Comparison of ENCODE assay signal across 1 cellular context in the genomic region with DNA sequence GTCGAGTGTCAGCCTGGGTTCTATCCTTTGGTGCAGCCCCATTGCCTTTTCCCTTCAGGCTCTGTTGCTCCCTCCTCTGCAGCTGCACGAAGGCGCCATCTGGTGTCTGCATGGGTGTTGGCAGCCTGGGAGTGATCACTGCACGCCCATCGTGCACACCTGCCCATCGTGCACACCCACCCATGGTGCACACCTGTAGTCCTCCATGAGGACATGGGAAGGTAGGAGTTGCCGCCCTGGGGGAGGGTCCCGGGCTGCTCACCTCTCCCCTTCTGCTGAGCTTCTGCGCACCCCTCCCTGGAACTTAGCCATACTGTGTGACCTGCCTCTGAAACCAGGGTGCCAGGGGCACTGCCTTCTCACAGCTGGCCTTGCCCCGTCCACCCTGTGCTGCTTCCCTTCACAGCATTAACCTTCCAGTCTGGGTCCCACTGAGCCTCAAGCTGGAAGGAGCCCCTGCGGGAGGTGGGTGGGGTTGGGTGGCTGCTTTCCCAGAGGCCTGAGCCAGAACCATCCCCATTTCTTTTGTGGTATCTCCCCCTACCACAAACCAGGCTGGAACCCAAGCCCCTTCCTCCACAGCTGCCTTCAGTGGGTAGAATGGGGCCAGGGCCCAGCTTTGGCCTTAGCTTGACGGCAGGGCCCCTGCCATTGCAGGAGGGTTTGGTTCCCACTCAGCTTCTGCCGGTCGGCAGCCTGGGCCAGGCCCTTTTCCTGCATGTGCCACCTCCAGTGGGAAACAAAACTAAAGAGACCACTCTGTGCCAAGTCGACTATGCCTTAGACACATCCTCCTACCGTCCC.
A peak's percentile ranks its signal among the peaks of the same experiment; 100 is the strongest.
TF ChIP-seq lines count a peak whose summit lies in the region.

No MANE protein-coding gene starts in this region.

TF ChIP-seq in HepG2, 621 proteins besides CTCF, POLR2A, EP300 and RAD21 (continued from another document and continues in another):
- TF ChIP-seq, protein P1, sequence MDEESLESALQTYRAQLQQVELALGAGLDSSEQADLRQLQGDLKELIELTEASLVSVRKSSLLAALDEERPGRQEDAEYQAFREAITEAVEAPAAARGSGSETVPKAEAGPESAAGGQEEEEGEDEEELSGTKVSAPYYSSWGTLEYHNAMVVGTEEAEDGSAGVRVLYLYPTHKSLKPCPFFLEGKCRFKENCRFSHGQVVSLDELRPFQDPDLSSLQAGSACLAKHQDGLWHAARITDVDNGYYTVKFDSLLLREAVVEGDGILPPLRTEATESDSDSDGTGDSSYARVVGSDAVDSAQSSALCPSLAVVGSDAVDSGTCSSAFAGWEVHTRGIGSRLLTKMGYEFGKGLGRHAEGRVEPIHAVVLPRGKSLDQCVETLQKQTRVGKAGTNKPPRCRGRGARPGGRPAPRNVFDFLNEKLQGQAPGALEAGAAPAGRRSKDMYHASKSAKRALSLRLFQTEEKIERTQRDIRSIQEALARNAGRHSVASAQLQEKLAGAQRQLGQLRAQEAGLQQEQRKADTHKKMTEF (CRISPR knock-in tag; IDR thresholded peaks at IDR 0.05) = 0 out of 2 replicates have a peak, but pooled peaks have one; percentile 25
- TF ChIP-seq ZNF350 (CRISPR knock-in tag; IDR thresholded peaks at IDR 0.05; ENCODE audit: borderline replicate concordance, low read depth) (peak; percentile 52), HNRNPLL (IDR thresholded peaks at IDR 0.05; ENCODE audit: low read depth, low read length, poor library complexity, severe bottlenecking) (peak; percentile 19), ZNF672 (CRISPR knock-in tag; IDR thresholded peaks at IDR 0.05) (peak; percentile 51; the same call in 1 of the 2 replicates), RARA (CRISPR knock-in tag; IDR thresholded peaks at IDR 0.05) (0 out of 2 replicates have a peak, but pooled peaks have one; percentile 17), CBX5 (CRISPR knock-in tag; IDR thresholded peaks at IDR 0.05; ENCODE audit: borderline replicate concordance) (peak; percentile 55; the same call in 1 of the 2 replicates), BRCA1 (CRISPR knock-in tag; IDR thresholded peaks at IDR 0.05) (no peak), HNF4A (CRISPR knock-in tag; IDR thresholded peaks at IDR 0.05) (no peak), RAD51 (IDR thresholded peaks at IDR 0.05; ENCODE audit: borderline replicate concordance) (no peak), CREB1 (IDR thresholded peaks at IDR 0.05) (no peak), CREB1 (CRISPR knock-in tag; IDR thresholded peaks at IDR 0.05) (no peak), HNF4G (IDR thresholded peaks at IDR 0.05; ENCODE audit: borderline replicate concordance, low read depth, low read length) (no peak), HNF4G (CRISPR knock-in tag; IDR thresholded peaks at IDR 0.05; ENCODE audit: borderline replicate concordance, low read depth) (peak; percentile 32; the same call in 1 of the 2 replicates), ZNF367 (CRISPR knock-in tag; IDR thresholded peaks at IDR 0.05; ENCODE audit: borderline replicate concordance) (no peak), FOXO1 (CRISPR knock-in tag; IDR thresholded peaks at IDR 0.05) (peak; percentile 48; the same call in 1 of the 2 replicates), ZBTB38 (CRISPR knock-in tag; IDR thresholded peaks at IDR 0.05) (peak; percentile 40; the same call in 1 of the 2 replicates), STAG1 (CRISPR knock-in tag; IDR thresholded peaks at IDR 0.05) (peak; percentile 98), FOXA1 (IDR thresholded peaks at IDR 0.05) (no peak), FOXA1 (CRISPR knock-in tag; IDR thresholded peaks at IDR 0.05) (peak; percentile 12; the same call in 1 of the 2 replicates), SAP130 (CRISPR knock-in tag; IDR thresholded peaks at IDR 0.05; ENCODE audit: low read depth) (peak; percentile 48), RBFOX2 (IDR thresholded peaks at IDR 0.05; ENCODE audit: low read depth, low read length) (0 out of 2 replicates have a peak, but pooled peaks have one; percentile 19), MIXL1 (CRISPR knock-in tag; IDR thresholded peaks at IDR 0.05) (peak; percentile 47; the same call in 1 of the 2 replicates), FOXP1 (IDR thresholded peaks at IDR 0.05) (no peak), FOXP1 (CRISPR knock-in tag; IDR thresholded peaks at IDR 0.05) (no peak), ZKSCAN1 (IDR thresholded peaks at IDR 0.05; ENCODE audit: low read length) (0 out of 2 replicates have a peak, but pooled peaks have one; percentile 36), ZBTB20 (CRISPR knock-in tag; IDR thresholded peaks at IDR 0.05; ENCODE audit: borderline replicate concordance, low read depth) (no peak), ZNF607 (CRISPR knock-in tag; IDR thresholded peaks at IDR 0.05; ENCODE audit: borderline replicate concordance) (no peak)
- TF ChIP-seq, protein P2, sequence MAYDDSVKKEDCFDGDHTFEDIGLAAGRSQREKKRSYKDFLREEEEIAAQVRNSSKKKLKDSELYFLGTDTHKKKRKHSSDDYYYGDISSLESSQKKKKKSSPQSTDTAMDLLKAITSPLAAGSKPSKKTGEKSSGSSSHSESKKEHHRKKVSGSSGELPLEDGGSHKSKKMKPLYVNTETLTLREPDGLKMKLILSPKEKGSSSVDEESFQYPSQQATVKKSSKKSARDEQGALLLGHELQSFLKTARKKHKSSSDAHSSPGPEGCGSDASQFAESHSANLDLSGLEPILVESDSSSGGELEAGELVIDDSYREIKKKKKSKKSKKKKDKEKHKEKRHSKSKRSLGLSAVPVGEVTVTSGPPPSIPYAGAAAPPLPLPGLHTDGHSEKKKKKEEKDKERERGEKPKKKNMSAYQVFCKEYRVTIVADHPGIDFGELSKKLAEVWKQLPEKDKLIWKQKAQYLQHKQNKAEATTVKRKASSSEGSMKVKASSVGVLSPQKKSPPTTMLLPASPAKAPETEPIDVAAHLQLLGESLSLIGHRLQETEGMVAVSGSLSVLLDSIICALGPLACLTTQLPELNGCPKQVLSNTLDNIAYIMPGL (CRISPR knock-in tag; IDR thresholded peaks at IDR 0.05; ENCODE audit: borderline replicate concordance in 1 of 2, low read depth in 1 of 2) = peak; percentile 60; a peak in 3 of 4 replicates
- TF ChIP-seq, protein P3, sequence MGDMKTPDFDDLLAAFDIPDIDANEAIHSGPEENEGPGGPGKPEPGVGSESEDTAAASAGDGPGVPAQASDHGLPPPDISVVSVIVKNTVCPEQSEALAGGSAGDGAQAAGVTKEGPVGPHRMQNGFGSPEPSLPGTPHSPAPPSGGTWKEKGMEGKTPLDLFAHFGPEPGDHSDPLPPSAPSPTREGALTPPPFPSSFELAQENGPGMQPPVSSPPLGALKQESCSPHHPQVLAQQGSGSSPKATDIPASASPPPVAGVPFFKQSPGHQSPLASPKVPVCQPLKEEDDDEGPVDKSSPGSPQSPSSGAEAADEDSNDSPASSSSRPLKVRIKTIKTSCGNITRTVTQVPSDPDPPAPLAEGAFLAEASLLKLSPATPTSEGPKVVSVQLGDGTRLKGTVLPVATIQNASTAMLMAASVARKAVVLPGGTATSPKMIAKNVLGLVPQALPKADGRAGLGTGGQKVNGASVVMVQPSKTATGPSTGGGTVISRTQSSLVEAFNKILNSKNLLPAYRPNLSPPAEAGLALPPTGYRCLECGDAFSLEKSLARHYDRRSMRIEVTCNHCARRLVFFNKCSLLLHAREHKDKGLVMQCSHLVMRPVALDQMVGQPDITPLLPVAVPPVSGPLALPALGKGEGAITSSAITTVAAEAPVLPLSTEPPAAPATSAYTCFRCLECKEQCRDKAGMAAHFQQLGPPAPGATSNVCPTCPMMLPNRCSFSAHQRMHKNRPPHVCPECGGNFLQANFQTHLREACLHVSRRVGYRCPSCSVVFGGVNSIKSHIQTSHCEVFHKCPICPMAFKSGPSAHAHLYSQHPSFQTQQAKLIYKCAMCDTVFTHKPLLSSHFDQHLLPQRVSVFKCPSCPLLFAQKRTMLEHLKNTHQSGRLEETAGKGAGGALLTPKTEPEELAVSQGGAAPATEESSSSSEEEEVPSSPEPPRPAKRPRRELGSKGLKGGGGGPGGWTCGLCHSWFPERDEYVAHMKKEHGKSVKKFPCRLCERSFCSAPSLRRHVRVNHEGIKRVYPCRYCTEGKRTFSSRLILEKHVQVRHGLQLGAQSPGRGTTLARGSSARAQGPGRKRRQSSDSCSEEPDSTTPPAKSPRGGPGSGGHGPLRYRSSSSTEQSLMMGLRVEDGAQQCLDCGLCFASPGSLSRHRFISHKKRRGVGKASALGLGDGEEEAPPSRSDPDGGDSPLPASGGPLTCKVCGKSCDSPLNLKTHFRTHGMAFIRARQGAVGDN (CRISPR knock-in tag; IDR thresholded peaks at IDR 0.05) = peak; percentile 64
- TF ChIP-seq, protein P4, sequence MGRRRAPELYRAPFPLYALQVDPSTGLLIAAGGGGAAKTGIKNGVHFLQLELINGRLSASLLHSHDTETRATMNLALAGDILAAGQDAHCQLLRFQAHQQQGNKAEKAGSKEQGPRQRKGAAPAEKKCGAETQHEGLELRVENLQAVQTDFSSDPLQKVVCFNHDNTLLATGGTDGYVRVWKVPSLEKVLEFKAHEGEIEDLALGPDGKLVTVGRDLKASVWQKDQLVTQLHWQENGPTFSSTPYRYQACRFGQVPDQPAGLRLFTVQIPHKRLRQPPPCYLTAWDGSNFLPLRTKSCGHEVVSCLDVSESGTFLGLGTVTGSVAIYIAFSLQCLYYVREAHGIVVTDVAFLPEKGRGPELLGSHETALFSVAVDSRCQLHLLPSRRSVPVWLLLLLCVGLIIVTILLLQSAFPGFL (CRISPR knock-in tag; IDR thresholded peaks at IDR 0.05) = no peak
- TF ChIP-seq, protein P5, sequence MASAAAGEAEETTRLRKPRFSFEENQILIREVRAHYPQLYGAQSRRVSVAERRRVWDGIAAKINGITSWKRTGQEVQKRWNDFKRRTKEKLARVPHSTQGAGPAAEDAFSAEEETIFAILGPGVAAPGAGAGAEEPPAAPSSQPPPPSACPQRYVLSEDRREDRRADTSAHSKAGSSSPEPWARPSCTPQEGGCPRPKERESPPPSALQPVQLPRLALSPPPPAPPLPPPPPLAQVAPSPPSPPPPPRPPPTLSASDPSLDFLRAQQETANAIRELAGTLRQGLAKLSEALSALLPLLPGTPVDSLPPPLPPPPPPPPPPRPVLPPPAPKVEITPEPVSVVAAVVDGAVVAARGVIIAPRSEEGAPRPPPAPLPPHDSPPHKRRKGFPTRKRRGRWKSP (CRISPR knock-in tag; IDR thresholded peaks at IDR 0.05) = no peak
- TF ChIP-seq, protein P6, sequence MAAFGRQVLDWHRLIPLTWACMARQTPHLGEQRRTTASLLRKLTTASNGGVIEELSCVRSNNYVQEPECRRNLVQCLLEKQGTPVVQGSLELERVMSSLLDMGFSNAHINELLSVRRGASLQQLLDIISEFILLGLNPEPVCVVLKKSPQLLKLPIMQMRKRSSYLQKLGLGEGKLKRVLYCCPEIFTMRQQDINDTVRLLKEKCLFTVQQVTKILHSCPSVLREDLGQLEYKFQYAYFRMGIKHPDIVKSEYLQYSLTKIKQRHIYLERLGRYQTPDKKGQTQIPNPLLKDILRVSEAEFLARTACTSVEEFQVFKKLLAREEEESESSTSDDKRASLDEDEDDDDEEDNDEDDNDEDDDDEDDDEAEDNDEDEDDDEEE (CRISPR knock-in tag; IDR thresholded peaks at IDR 0.05) = peak; percentile 47; the same call in 1 of the 2 replicates
- TF ChIP-seq, protein P7, sequence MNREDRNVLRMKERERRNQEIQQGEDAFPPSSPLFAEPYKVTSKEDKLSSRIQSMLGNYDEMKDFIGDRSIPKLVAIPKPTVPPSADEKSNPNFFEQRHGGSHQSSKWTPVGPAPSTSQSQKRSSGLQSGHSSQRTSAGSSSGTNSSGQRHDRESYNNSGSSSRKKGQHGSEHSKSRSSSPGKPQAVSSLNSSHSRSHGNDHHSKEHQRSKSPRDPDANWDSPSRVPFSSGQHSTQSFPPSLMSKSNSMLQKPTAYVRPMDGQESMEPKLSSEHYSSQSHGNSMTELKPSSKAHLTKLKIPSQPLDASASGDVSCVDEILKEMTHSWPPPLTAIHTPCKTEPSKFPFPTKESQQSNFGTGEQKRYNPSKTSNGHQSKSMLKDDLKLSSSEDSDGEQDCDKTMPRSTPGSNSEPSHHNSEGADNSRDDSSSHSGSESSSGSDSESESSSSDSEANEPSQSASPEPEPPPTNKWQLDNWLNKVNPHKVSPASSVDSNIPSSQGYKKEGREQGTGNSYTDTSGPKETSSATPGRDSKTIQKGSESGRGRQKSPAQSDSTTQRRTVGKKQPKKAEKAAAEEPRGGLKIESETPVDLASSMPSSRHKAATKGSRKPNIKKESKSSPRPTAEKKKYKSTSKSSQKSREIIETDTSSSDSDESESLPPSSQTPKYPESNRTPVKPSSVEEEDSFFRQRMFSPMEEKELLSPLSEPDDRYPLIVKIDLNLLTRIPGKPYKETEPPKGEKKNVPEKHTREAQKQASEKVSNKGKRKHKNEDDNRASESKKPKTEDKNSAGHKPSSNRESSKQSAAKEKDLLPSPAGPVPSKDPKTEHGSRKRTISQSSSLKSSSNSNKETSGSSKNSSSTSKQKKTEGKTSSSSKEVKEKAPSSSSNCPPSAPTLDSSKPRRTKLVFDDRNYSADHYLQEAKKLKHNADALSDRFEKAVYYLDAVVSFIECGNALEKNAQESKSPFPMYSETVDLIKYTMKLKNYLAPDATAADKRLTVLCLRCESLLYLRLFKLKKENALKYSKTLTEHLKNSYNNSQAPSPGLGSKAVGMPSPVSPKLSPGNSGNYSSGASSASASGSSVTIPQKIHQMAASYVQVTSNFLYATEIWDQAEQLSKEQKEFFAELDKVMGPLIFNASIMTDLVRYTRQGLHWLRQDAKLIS (CRISPR knock-in tag; IDR thresholded peaks at IDR 0.05) = no peak
- TF ChIP-seq, protein P8, sequence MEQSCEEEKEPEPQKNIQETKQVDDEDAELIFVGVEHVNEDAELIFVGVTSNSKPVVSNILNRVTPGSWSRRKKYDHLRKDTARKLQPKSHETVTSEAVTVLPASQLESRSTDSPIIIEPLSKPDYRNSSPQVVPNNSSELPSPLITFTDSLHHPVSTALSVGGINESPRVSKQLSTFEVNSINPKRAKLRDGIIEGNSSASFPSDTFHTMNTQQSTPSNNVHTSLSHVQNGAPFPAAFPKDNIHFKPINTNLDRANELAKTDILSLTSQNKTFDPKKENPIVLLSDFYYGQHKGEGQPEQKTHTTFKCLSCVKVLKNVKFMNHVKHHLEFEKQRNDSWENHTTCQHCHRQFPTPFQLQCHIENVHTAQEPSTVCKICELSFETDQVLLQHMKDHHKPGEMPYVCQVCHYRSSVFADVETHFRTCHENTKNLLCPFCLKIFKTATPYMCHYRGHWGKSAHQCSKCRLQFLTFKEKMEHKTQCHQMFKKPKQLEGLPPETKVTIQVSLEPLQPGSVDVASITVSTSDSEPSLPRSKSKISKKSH (CRISPR knock-in tag; IDR thresholded peaks at IDR 0.05; ENCODE audit: borderline replicate concordance) = 0 out of 2 replicates have a peak, but pooled peaks have one; percentile 47
- TF ChIP-seq, protein P9, sequence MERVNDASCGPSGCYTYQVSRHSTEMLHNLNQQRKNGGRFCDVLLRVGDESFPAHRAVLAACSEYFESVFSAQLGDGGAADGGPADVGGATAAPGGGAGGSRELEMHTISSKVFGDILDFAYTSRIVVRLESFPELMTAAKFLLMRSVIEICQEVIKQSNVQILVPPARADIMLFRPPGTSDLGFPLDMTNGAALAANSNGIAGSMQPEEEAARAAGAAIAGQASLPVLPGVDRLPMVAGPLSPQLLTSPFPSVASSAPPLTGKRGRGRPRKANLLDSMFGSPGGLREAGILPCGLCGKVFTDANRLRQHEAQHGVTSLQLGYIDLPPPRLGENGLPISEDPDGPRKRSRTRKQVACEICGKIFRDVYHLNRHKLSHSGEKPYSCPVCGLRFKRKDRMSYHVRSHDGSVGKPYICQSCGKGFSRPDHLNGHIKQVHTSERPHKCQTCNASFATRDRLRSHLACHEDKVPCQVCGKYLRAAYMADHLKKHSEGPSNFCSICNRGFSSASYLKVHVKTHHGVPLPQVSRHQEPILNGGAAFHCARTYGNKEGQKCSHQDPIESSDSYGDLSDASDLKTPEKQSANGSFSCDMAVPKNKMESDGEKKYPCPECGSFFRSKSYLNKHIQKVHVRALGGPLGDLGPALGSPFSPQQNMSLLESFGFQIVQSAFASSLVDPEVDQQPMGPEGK (CRISPR knock-in tag; IDR thresholded peaks at IDR 0.05) = peak; percentile 47; the same call in 1 of the 2 replicates
